Comparison of ENCODE assay signal across 1 cellular context in the genomic region with DNA sequence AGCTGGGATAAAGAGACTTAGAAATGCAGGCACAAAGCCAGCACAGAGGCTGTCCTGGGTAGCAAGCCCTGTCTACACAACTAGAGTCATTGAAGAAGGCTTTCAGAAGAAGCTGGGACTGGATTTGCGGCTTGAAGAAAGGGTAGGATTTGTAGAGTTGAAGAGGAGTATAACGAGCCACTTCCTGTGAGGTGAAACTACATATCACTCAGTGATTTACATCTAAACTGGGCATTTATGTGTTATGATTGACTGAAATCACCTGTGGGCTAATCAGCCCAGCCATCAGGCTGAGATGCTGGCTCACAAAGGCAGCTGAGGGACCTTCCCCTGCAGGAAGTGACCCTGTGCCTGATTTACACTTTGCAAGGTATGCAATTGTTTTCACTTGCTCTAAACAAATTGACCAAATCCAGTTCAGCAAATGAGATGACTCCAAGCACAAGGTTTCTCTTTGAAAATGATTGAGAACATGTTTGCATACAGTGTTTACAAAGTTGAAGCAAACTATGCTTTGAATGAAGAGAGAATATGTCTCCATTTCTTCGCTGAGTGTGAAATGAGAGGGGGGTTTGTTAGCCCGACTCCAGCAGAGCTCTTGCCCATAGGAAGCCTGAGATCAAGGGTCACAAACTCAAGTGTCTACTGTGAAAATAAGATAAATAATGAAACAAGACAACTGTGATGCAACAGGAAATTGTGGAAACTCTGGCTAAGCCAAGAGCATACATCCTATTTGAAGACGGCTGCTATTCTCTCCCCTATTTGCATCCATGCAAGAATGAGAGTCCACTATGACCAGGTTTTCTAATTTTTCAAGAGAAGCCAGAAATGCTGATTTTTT.
TF ChIP-seq lines count a peak whose summit lies in the region.

No MANE protein-coding gene starts in this region.

TF ChIP-seq in HepG2, 621 proteins besides CTCF, POLR2A, EP300 and RAD21 (continued from another document and continues in another):
- TF ChIP-seq, protein P1, sequence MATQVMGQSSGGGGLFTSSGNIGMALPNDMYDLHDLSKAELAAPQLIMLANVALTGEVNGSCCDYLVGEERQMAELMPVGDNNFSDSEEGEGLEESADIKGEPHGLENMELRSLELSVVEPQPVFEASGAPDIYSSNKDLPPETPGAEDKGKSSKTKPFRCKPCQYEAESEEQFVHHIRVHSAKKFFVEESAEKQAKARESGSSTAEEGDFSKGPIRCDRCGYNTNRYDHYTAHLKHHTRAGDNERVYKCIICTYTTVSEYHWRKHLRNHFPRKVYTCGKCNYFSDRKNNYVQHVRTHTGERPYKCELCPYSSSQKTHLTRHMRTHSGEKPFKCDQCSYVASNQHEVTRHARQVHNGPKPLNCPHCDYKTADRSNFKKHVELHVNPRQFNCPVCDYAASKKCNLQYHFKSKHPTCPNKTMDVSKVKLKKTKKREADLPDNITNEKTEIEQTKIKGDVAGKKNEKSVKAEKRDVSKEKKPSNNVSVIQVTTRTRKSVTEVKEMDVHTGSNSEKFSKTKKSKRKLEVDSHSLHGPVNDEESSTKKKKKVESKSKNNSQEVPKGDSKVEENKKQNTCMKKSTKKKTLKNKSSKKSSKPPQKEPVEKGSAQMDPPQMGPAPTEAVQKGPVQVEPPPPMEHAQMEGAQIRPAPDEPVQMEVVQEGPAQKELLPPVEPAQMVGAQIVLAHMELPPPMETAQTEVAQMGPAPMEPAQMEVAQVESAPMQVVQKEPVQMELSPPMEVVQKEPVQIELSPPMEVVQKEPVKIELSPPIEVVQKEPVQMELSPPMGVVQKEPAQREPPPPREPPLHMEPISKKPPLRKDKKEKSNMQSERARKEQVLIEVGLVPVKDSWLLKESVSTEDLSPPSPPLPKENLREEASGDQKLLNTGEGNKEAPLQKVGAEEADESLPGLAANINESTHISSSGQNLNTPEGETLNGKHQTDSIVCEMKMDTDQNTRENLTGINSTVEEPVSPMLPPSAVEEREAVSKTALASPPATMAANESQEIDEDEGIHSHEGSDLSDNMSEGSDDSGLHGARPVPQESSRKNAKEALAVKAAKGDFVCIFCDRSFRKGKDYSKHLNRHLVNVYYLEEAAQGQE (IDR thresholded peaks at IDR 0.05; ENCODE audit: borderline replicate concordance in 1 of 2, low read depth in 1 of 2, low read length in 2 of 2), result peak in 1 of 2 experiments; percentile 75; a peak in 2 of 4 replicates
- TF ChIP-seq ZNF10 (CRISPR knock-in tag; IDR thresholded peaks at IDR 0.05; ENCODE audit: borderline replicate concordance, low read depth) (no peak), KLF16 (CRISPR knock-in tag; IDR thresholded peaks at IDR 0.05) (peak in 1 of 2 experiments; percentile 97; a peak in 2 of 4 replicates), HDAC1 (CRISPR knock-in tag; IDR thresholded peaks at IDR 0.05) (peak; percentile 99), FOSL2 (CRISPR knock-in tag; IDR thresholded peaks at IDR 0.05) (peak; percentile 86), CHCHD3 (CRISPR knock-in tag; IDR thresholded peaks at IDR 0.05) (no peak), TGIF2 (CRISPR knock-in tag; IDR thresholded peaks at IDR 0.05) (0 out of 2 replicates have a peak, but pooled peaks have one; percentile 12), ZC3H13 (CRISPR knock-in tag; IDR thresholded peaks at IDR 0.05) (peak; percentile 78; the same call in 1 of the 2 replicates), ATF1 (CRISPR knock-in tag; IDR thresholded peaks at IDR 0.05) (peak; percentile 91), SUZ12 (IDR thresholded peaks at IDR 0.05; ENCODE audit: low read depth, low read length) (no peak), EZH2 (conservative IDR thresholded peaks at IDR 0.05; ENCODE audit: low read depth, low read length) (no peak), ZNF296 (CRISPR knock-in tag; conservative IDR thresholded peaks at IDR 0.05) (no peak), DNMT3B (CRISPR knock-in tag; conservative IDR thresholded peaks at IDR 0.05) (no peak; the same call in 1 of the 2 replicates), ZNF761 (CRISPR knock-in tag; conservative IDR thresholded peaks at IDR 0.05) (peak; percentile 65; the same call in 1 of the 2 replicates), ZNF616 (CRISPR knock-in tag; IDR thresholded peaks at IDR 0.05; ENCODE audit: low read depth) (no peak), FOXM1 (CRISPR knock-in tag; IDR thresholded peaks at IDR 0.05) (no peak), BRCA1 (CRISPR knock-in tag; IDR thresholded peaks at IDR 0.05) (peak; percentile 56), ARHGAP35 (CRISPR knock-in tag; IDR thresholded peaks at IDR 0.05; ENCODE audit: borderline replicate concordance) (no peak), ETV5 (CRISPR knock-in tag; IDR thresholded peaks at IDR 0.05; ENCODE audit: borderline replicate concordance) (peak; percentile 97), ZNF552 (CRISPR knock-in tag; IDR thresholded peaks at IDR 0.05; ENCODE audit: borderline replicate concordance) (no peak), CBFB (CRISPR knock-in tag; IDR thresholded peaks at IDR 0.05) (peak; percentile 70; the same call in 1 of the 2 replicates), ZNF619 (CRISPR knock-in tag; IDR thresholded peaks at IDR 0.05) (no peak), HNRNPUL1 (IDR thresholded peaks at IDR 0.05; ENCODE audit: low read depth, low read length) (no peak), PAX8 (CRISPR knock-in tag; IDR thresholded peaks at IDR 0.05; ENCODE audit: borderline replicate concordance) (no peak), HNF4G (IDR thresholded peaks at IDR 0.05; ENCODE audit: borderline replicate concordance, low read depth, low read length) (peak; percentile 96), HNF4G (CRISPR knock-in tag; IDR thresholded peaks at IDR 0.05; ENCODE audit: borderline replicate concordance, low read depth) (peak; percentile 97), MEIS2 (CRISPR knock-in tag; IDR thresholded peaks at IDR 0.05) (peak; percentile 94), ZSCAN22 (CRISPR knock-in tag; IDR thresholded peaks at IDR 0.05) (peak; percentile 53; the same call in 1 of the 2 replicates), HOXA7 (CRISPR knock-in tag; IDR thresholded peaks at IDR 0.05) (no peak), TEAD3 (CRISPR knock-in tag; optimal IDR thresholded peaks at IDR 0.05; ENCODE audit: borderline replicate concordance) (peak; percentile 99), TSC22D2 (CRISPR knock-in tag; IDR thresholded peaks at IDR 0.05; ENCODE audit: borderline replicate concordance) (peak; percentile 53; the same call in 1 of the 2 replicates), SMARCE1 (IDR thresholded peaks at IDR 0.05; ENCODE audit: borderline replicate concordance) (no peak), ZBTB1 (CRISPR knock-in tag; IDR thresholded peaks at IDR 0.05; ENCODE audit: borderline replicate concordance) (no peak), ZFP36 (IDR thresholded peaks at IDR 0.05; ENCODE audit: borderline replicate concordance, low read depth, low read length, partially characterized antibody) (peak; percentile 38)
- TF ChIP-seq, protein P2, sequence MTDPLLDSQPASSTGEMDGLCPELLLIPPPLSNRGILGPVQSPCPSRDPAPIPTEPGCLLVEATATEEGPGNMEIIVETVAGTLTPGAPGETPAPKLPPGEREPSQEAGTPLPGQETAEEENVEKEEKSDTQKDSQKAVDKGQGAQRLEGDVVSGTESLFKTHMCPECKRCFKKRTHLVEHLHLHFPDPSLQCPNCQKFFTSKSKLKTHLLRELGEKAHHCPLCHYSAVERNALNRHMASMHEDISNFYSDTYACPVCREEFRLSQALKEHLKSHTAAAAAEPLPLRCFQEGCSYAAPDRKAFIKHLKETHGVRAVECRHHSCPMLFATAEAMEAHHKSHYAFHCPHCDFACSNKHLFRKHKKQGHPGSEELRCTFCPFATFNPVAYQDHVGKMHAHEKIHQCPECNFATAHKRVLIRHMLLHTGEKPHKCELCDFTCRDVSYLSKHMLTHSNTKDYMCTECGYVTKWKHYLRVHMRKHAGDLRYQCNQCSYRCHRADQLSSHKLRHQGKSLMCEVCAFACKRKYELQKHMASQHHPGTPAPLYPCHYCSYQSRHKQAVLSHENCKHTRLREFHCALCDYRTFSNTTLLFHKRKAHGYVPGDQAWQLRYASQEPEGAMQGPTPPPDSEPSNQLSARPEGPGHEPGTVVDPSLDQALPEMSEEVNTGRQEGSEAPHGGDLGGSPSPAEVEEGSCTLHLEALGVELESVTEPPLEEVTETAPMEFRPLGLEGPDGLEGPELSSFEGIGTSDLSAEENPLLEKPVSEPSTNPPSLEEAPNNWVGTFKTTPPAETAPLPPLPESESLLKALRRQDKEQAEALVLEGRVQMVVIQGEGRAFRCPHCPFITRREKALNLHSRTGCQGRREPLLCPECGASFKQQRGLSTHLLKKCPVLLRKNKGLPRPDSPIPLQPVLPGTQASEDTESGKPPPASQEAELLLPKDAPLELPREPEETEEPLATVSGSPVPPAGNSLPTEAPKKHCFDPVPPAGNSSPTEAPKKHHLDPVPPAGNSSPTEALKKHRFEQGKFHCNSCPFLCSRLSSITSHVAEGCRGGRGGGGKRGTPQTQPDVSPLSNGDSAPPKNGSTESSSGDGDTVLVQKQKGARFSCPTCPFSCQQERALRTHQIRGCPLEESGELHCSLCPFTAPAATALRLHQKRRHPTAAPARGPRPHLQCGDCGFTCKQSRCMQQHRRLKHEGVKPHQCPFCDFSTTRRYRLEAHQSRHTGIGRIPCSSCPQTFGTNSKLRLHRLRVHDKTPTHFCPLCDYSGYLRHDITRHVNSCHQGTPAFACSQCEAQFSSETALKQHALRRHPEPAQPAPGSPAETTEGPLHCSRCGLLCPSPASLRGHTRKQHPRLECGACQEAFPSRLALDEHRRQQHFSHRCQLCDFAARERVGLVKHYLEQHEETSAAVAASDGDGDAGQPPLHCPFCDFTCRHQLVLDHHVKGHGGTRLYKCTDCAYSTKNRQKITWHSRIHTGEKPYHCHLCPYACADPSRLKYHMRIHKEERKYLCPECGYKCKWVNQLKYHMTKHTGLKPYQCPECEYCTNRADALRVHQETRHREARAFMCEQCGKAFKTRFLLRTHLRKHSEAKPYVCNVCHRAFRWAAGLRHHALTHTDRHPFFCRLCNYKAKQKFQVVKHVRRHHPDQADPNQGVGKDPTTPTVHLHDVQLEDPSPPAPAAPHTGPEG (CRISPR knock-in tag; IDR thresholded peaks at IDR 0.05), result peak; percentile 60; the same call in 1 of the 2 replicates
- TF ChIP-seq, protein P3, sequence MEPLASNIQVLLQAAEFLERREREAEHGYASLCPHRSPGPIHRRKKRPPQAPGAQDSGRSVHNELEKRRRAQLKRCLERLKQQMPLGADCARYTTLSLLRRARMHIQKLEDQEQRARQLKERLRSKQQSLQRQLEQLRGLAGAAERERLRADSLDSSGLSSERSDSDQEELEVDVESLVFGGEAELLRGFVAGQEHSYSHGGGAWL (CRISPR knock-in tag; IDR thresholded peaks at IDR 0.05), result 0 out of 2 replicates have a peak, but pooled peaks have one; percentile 47
- TF ChIP-seq, protein P4, sequence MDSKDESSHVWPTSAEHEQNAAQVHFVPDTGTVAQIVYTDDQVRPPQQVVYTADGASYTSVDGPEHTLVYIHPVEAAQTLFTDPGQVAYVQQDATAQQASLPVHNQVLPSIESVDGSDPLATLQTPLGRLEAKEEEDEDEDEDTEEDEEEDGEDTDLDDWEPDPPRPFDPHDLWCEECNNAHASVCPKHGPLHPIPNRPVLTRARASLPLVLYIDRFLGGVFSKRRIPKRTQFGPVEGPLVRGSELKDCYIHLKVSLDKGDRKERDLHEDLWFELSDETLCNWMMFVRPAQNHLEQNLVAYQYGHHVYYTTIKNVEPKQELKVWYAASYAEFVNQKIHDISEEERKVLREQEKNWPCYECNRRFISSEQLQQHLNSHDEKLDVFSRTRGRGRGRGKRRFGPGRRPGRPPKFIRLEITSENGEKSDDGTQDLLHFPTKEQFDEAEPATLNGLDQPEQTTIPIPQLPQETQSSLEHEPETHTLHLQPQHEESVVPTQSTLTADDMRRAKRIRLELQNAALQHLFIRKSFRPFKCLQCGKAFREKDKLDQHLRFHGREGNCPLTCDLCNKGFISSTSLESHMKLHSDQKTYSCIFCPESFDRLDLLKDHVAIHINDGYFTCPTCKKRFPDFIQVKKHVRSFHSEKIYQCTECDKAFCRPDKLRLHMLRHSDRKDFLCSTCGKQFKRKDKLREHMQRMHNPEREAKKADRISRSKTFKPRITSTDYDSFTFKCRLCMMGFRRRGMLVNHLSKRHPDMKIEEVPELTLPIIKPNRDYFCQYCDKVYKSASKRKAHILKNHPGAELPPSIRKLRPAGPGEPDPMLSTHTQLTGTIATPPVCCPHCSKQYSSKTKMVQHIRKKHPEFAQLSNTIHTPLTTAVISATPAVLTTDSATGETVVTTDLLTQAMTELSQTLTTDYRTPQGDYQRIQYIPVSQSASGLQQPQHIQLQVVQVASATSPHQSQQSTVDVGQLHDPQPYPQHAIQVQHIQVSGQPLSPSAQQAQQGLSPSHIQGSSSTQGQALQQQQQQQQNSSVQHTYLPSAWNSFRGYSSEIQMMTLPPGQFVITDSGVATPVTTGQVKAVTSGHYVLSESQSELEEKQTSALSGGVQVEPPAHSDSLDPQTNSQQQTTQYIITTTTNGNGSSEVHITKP (CRISPR knock-in tag; IDR thresholded peaks at IDR 0.05; ENCODE audit: low read depth), result peak; percentile 71; the same call in 1 of the 2 replicates
- TF ChIP-seq, protein P5, sequence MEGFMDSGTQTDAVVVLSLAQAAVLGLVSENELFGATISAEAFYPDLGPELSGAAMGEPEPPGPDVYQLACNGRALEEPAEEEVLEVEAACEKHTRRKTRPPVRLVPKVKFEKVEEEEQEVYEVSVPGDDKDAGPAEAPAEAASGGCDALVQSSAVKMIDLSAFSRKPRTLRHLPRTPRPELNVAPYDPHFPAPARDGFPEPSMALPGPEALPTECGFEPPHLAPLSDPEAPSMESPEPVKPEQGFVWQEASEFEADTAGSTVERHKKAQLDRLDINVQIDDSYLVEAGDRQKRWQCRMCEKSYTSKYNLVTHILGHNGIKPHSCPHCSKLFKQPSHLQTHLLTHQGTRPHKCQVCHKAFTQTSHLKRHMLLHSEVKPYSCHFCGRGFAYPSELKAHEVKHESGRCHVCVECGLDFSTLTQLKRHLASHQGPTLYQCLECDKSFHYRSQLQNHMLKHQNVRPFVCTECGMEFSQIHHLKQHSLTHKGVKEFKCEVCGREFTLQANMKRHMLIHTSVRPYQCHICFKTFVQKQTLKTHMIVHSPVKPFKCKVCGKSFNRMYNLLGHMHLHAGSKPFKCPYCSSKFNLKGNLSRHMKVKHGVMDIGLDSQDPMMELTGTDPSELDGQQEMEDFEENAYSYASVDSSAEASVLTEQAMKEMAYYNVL (CRISPR knock-in tag; IDR thresholded peaks at IDR 0.05; ENCODE audit: borderline replicate concordance), result peak; percentile 98
- TF ChIP-seq, protein P6, sequence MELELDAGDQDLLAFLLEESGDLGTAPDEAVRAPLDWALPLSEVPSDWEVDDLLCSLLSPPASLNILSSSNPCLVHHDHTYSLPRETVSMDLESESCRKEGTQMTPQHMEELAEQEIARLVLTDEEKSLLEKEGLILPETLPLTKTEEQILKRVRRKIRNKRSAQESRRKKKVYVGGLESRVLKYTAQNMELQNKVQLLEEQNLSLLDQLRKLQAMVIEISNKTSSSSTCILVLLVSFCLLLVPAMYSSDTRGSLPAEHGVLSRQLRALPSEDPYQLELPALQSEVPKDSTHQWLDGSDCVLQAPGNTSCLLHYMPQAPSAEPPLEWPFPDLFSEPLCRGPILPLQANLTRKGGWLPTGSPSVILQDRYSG (CRISPR knock-in tag; IDR thresholded peaks at IDR 0.05), result peak; percentile 68; the same call in 1 of the 2 replicates
- TF ChIP-seq, protein P7, sequence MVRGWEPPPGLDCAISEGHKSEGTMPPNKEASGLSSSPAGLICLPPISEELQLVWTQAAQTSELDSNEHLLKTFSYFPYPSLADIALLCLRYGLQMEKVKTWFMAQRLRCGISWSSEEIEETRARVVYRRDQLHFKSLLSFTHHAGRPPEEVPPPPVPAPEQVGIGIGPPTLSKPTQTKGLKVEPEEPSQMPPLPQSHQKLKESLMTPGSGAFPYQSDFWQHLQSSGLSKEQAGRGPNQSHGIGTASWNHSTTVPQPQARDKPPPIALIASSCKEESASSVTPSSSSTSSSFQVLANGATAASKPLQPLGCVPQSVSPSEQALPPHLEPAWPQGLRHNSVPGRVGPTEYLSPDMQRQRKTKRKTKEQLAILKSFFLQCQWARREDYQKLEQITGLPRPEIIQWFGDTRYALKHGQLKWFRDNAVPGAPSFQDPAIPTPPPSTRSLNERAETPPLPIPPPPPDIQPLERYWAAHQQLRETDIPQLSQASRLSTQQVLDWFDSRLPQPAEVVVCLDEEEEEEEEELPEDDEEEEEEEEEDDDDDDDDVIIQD (CRISPR knock-in tag; IDR thresholded peaks at IDR 0.05; ENCODE audit: low read depth), result peak; percentile 95; the same call in 1 of the 2 replicates
